12 cellular contexts compared by ENCODE assay signal in genomic region chr17:58575511-58575910, GRCh38.
DNase-seq lines count a peak whose midpoint lies in the region; ATAC-seq and TF ChIP-seq lines count a peak whose summit lies in the region.
"Had no signal": no experiment of that assay in that cellular context is flagged by ENCODE, and none has a peak within 500 bp of the region (broad histone marks: within the 10 kb centered on the region; RNA-seq: fewer than 3 reads in every experiment).

No MANE protein-coding gene starts in this region.

- H3K79me2 ChIP-seq in hepatocyte: no peaks in the 10 kb centered on the region

- TF ChIP-seq CTCF in hepatocyte (IDR thresholded peaks at IDR 0.05; ENCODE audit: poor library complexity): no peak

- H3K4me1 ChIP-seq in hepatocyte (ENCODE audit: insufficient read depth): peaks cover 14% of the 10 kb centered on the region
- H3K4me1 ChIP-seq in naive thymus-derived CD4-positive, alpha-beta T cell (ENCODE audit: control insufficient read depth in 2 of 2, insufficient read depth in 2 of 2, low read length in 2 of 2): no peaks in the 10 kb centered on the region
- H3K4me1 ChIP-seq: ascending aorta had no signal

- WGBS in hepatocyte (ENCODE audit: low lambda C conversion rate, missing lambda C conversion rate): 45% methylated on average over 1 of the region's 1 CpG

- no peaks in the 10 kb centered on the region for H4K20me1 ChIP-seq in hepatocyte (ENCODE audit: insufficient read depth, poor library complexity, severe bottlenecking)

- peaks cover 0 to 8% (median 0%) of the 10 kb centered on the region in 5 donors for H3K27me3 Mint-ChIP-seq in naive thymus-derived CD4-positive, alpha-beta T cell
- H3K27me3 Mint-ChIP-seq: memory B cell, T-helper 17 cell had no signal

- DNase-seq in AG08396 (ENCODE audit: low spot score) (peak; percentile 43), HPDE6-E6E7 (ENCODE audit: extremely low spot score) (peak; percentile 55), amniotic epithelial cell (ENCODE audit: low read depth) (peak; percentile 88), hepatocyte (ENCODE audit: low spot score) (peak; percentile 57), superior temporal gyrus (ENCODE audit: extremely low spot score) (no peak), SHP77 (lab: John Stamatoyannopoulos, UW) (no peak)
- DNase-seq in naive thymus-derived CD4-positive, alpha-beta T cell: no peak
- DNase-seq: C1 segment of cervical spinal cord, T-helper 17 cell had no signal

- peak overlapping the region; percentile 48 for H3K27ac ChIP-seq in hepatocyte
- no peak overlapping the region for H3K27ac ChIP-seq in naive thymus-derived CD4-positive, alpha-beta T cell (ENCODE audit: low read depth, low read length)
- H3K27ac ChIP-seq: ascending aorta had no signal

- H3K36me3 ChIP-seq in hepatocyte (replicated peaks; ENCODE audit: insufficient read depth, low read depth): no peaks in the 10 kb centered on the region
- H3K36me3 ChIP-seq in naive thymus-derived CD4-positive, alpha-beta T cell (ENCODE audit: control insufficient read depth in 2 of 3, insufficient read depth in 3 of 3, low read length in 3 of 3): no peaks in the 10 kb centered on the region
- H3K36me3 ChIP-seq: ascending aorta had no signal

- no peak overlapping the region for H3K4me3 Mint-ChIP-seq in naive thymus-derived CD4-positive, alpha-beta T cell
- H3K4me3 Mint-ChIP-seq: memory B cell, T-helper 17 cell had no signal

- H3K27ac Mint-ChIP-seq in naive thymus-derived CD4-positive, alpha-beta T cell: no peak overlapping the region
- H3K27ac Mint-ChIP-seq: memory B cell, T-helper 17 cell had no signal

- H3K9me3 ChIP-seq in hepatocyte (ENCODE audit: low read depth): no peaks in the 10 kb centered on the region
- H3K9me3 ChIP-seq in naive thymus-derived CD4-positive, alpha-beta T cell (ENCODE audit: control insufficient read depth in 2 of 3, low read length in 3 of 3): no peaks in the 10 kb centered on the region
- H3K9me3 ChIP-seq: ascending aorta had no signal

- no peaks in the 10 kb centered on the region for H3K9me3 Mint-ChIP-seq in naive thymus-derived CD4-positive, alpha-beta T cell
- H3K9me3 Mint-ChIP-seq: memory B cell had no signal

- H3K4me3 ChIP-seq in hepatocyte: no peak overlapping the region
- H3K4me3 ChIP-seq in naive thymus-derived CD4-positive, alpha-beta T cell (ENCODE audit: low read length): no peak overlapping the region
- H3K4me3 ChIP-seq: ascending aorta had no signal

- H2AFZ ChIP-seq in hepatocyte: no peak overlapping the region

- no peaks in the 10 kb centered on the region for H3K36me3 Mint-ChIP-seq in naive thymus-derived CD4-positive, alpha-beta T cell
- H3K36me3 Mint-ChIP-seq: memory B cell had no signal

- intact Hi-C loops in naive thymus-derived CD4-positive, alpha-beta T cell (cut with micrococcal nuclease): no loop called here

- H3K9me2 ChIP-seq in hepatocyte (replicated peaks; ENCODE audit: insufficient read depth): no peaks in the 10 kb centered on the region

- H3K27me3 ChIP-seq in hepatocyte: no peaks in the 10 kb centered on the region
- no peaks in the 10 kb centered on the region for H3K27me3 ChIP-seq in naive thymus-derived CD4-positive, alpha-beta T cell (ENCODE audit: control insufficient read depth in 2 of 2, insufficient read depth in 2 of 2, low read length in 2 of 2)
- H3K27me3 ChIP-seq: ascending aorta had no signal

- peaks cover 0 to 10% (median 0%) of the 10 kb centered on the region in 7 donors for H3K4me1 Mint-ChIP-seq in naive thymus-derived CD4-positive, alpha-beta T cell
- H3K4me1 Mint-ChIP-seq: memory B cell, T-helper 17 cell had no signal

- ATAC-seq in HG03159 (IDR thresholded peaks at IDR 0.05; ENCODE audit: unreplicated experiment): no peak
- no peak for ATAC-seq in naive thymus-derived CD4-positive, alpha-beta T cell
- ATAC-seq: T-helper 17 cell had no signal

- H3K4me2 ChIP-seq in hepatocyte: no peak overlapping the region

- POLR2A ChIA-PET in naive thymus-derived CD4-positive, alpha-beta T cell (lab: Charles Lee): no interaction called here

- CTCF ChIA-PET in naive thymus-derived CD4-positive, alpha-beta T cell (lab: Charles Lee): no interaction called here

Comparison
In these comparisons a context has a peak if more than half of its experiments do, and no peak if none do; other contexts are left out.
1. DNase-seq: peak in AG08396 (single experiment), HPDE6-E6E7 (single experiment), amniotic epithelial cell (single experiment) and hepatocyte (single experiment); none in superior temporal gyrus (single experiment), naive thymus-derived CD4-positive, alpha-beta T cell (0 of 9) and SHP77 (0 of 2).